ENCODE assay signal across 11 cellular contexts in the genomic region with DNA sequence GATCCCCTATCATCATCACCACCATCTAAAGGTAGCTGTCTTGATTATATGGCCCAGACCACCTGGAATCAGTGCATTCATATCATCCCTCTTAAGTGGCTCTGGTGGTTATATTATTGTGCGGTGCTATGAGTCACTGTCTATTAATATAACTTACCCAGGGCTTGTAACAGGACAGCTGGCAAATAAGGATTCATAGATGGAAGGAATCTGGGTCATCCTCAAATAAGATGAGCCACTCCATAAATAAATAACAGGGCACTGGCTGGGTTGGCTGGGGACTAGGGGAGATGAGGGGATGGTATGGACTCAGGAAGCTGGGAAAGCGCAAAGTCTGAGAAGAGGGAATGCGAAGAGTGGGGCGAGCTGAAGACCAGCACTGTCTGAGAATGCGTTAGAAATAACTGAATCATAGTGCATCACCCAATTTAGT.
DNase-seq lines count a peak whose midpoint lies in the region; ATAC-seq and TF ChIP-seq lines count a peak whose summit lies in the region.
"Had no signal": no experiment of that assay in that cellular context is flagged by ENCODE, and none has a peak within 500 bp of the region (broad histone marks: within the 10 kb centered on the region; RNA-seq: fewer than 3 reads in every experiment).

No MANE protein-coding gene starts in this region.

- intact Hi-C loops in PC-9 (cut with micrococcal nuclease; ENCODE audit: unreplicated experiment): no loop called here

- no peaks in the 10 kb centered on the region for H3F3A ChIP-seq in PC-9 (ENCODE audit: insufficient read depth, low read depth)

- H3K9me2 ChIP-seq in PC-9 (ENCODE audit: insufficient read depth): no peaks in the 10 kb centered on the region

- in situ Hi-C loops in KBM-7 (cut with MboI; ENCODE audit: low pct_unique_long_range_greater_than_20kb, low sequenced_read_pairs): no loop called here

- H3K36me3 ChIP-seq in PC-9 (ENCODE audit: low read depth): no peaks in the 10 kb centered on the region

- H3K27ac ChIP-seq in epithelial cell of prostate (peak overlapping the region; percentile 58), PC-9 (no peak overlapping the region)
- H3K27ac ChIP-seq: body of pancreas had no signal

- peaks cover 5% of the 10 kb centered on the region for H3K4me1 ChIP-seq in PC-9 (replicated peaks; ENCODE audit: insufficient read depth)
- H3K4me1 ChIP-seq: body of pancreas had no signal

- H3K79me2 ChIP-seq in PC-9 (ENCODE audit: low read depth): no peaks in the 10 kb centered on the region

- TF ChIP-seq CTCF in PC-9 (conservative IDR thresholded peaks at IDR 0.05): no peak

- H3K4me2 ChIP-seq in PC-9: no peak overlapping the region

- peak; percentile 31 for DNase-seq in GM04503 (ENCODE audit: low read depth)
- peak; percentile 58 for DNase-seq in NCI-H69 (lab: John Stamatoyannopoulos, UW)
- no peak for DNase-seq in epithelial cell of prostate (ENCODE audit: low read depth, low spot score)
- peak; percentile 49 for DNase-seq in retina
- no peak for DNase-seq in hippocampal formation (lab: John Stamatoyannopoulos, UW)
- DNase-seq in KBM-7: no peak
- no peak for DNase-seq in PC-9
- DNase-seq: activated CD8-positive, alpha-beta T cell treated with anti-CD3 and anti-CD28 coated beads for 36 hours; body of pancreas; naive B cell had no signal

- no peaks in the 10 kb centered on the region for H4K20me1 ChIP-seq in PC-9 (ENCODE audit: insufficient read depth)

- CTCF ChIA-PET in PC-9 (lab: Charles Lee): no interaction called here

- no peak for ATAC-seq in HG03432 (IDR thresholded peaks at IDR 0.05; ENCODE audit: unreplicated experiment)
- ATAC-seq: activated CD8-positive, alpha-beta T cell treated with anti-CD3 and anti-CD28 coated beads for 36 hours; body of pancreas had no signal

- no TSS peak for BruUV-seq in PC-9 (replicated peaks; lab: Mats Ljungman, UMichigan)

- no peak overlapping the region for H3K4me3 ChIP-seq in PC-9
- H3K4me3 ChIP-seq: body of pancreas had no signal

- no peaks in the 10 kb centered on the region; the same call in 1 of the 2 replicates for H3K9me3 ChIP-seq in PC-9 (ENCODE audit: insufficient read depth, low read depth)
- H3K9me3 ChIP-seq: body of pancreas had no signal

- POLR2A ChIA-PET in PC-9 (lab: Charles Lee; ENCODE audit: unreplicated experiment): no interaction called here

- no peaks in the 10 kb centered on the region for H3K27me3 ChIP-seq in PC-9 (ENCODE audit: insufficient read depth, low read depth)
- H3K27me3 ChIP-seq: body of pancreas had no signal

- H2AFZ ChIP-seq in PC-9: no peak overlapping the region

Comparison
In these comparisons a context has a peak if more than half of its experiments do, and no peak if none do; other contexts are left out.
1. DNase-seq: peak in GM04503 (single experiment), NCI-H69 (single experiment) and retina (single experiment); none in epithelial cell of prostate (single experiment), hippocampal formation (0 of 2), KBM-7 (single experiment) and PC-9 (0 of 2).